ENCODE assay signal across 8 cellular contexts in genomic region chr1:112706505-112707216, GRCh38. TPM values are rescaled to one million over a fixed set of nuclear protein-coding genes. Genes with fewer than 3 reads are reported as not detected.
DNase-seq lines count a peak whose midpoint lies in the region; ATAC-seq and TF ChIP-seq lines count a peak whose summit lies in the region.

RHOC (minus strand) TSS chr1:112707127; CDS start chr1:112703799, 3,328 bp downstream.

- intact Hi-C loops in MCF 10A (cut with micrococcal nuclease), result loop anchor here (1.0 kb wide), 5 partner anchors 86 to 316 kb away; no protein-coding TSS in a partner anchor

- no peak for TF ChIP-seq CTCF in MCF 10A (IDR thresholded peaks at IDR 0.05; ENCODE audit: unreplicated experiment)

- ATAC-seq in HG03139 (IDR thresholded peaks at IDR 0.05; ENCODE audit: unreplicated experiment), result peak; percentile 53

- H3K27me3 ChIP-seq in iPS-20b (ENCODE audit: insufficient read depth, low read length), result peaks cover 60% of the 10 kb centered on the region
- no peaks in the 10 kb centered on the region for H3K27me3 ChIP-seq in skeletal muscle satellite cell (ENCODE audit: control insufficient read depth, insufficient read depth, low read length)

- peak within 1 kb of the TSS; percentile 91 for H3K4me2 ChIP-seq in skeletal muscle satellite cell (ENCODE audit: low read length)

- H3K9me3 ChIP-seq in iPS-20b (ENCODE audit: insufficient read depth, low read depth, low read length), result no peaks in the 10 kb centered on the region
- H3K9me3 ChIP-seq in skeletal muscle satellite cell (replicated peaks; ENCODE audit: low read length), result no peaks in the 10 kb centered on the region

- H3K9ac ChIP-seq in iPS-20b (ENCODE audit: low read depth, low read length) (peak within 1 kb of the TSS; percentile 53; the same call in 1 of the 2 replicates), skeletal muscle satellite cell (ENCODE audit: low read depth, low read length) (peak within 1 kb of the TSS; percentile 96)

- no peaks in the 10 kb centered on the region for H3K27me3 Mint-ChIP-seq in MCF 10A (ENCODE audit: insufficient read depth, unreplicated experiment)

- peaks cover 23% of the 10 kb centered on the region for H3K36me3 Mint-ChIP-seq in MCF 10A (ENCODE audit: insufficient read depth, unreplicated experiment)

- peaks cover 42% of the 10 kb centered on the region for H3K4me1 Mint-ChIP-seq in MCF 10A (ENCODE audit: insufficient read depth, unreplicated experiment)

- POLR2A ChIA-PET in MCF 10A (lab: Yijun Ruan, JAX), result interaction anchor here (0.6 to 6.4 kb wide), 8 partner anchors 20 to 316 kb away, joined by 3 to 44 read pairs (median 12); partner anchors contain the start of genes CAPZA1, CTTNBP2NL, MOV10 and ST7L

- H3K27ac ChIP-seq in iPS-20b (ENCODE audit: low read length), result no peak within 1 kb of the TSS

- peak within 1 kb of the TSS; percentile 78 for H3K4me3 Mint-ChIP-seq in MCF 10A (ENCODE audit: unreplicated experiment)

- no peaks in the 10 kb centered on the region for H3K9me3 Mint-ChIP-seq in MCF 10A (ENCODE audit: unreplicated experiment)

- no TSS peak for BruUV-seq in MCF 10A (replicated peaks; lab: Mats Ljungman, UMichigan)

- peak within 1 kb of the TSS; percentile 66 for H3K4me3 ChIP-seq in iPS-20b (ENCODE audit: low read length)
- peak within 1 kb of the TSS; percentile 93 for H3K4me3 ChIP-seq in skeletal muscle satellite cell (ENCODE audit: low read length)

- peak within 1 kb of the TSS; percentile 91 for H3K27ac Mint-ChIP-seq in MCF 10A (ENCODE audit: low read depth, unreplicated experiment)

- H3K4me1 ChIP-seq in iPS-20b (ENCODE audit: insufficient read depth, low read length) (peaks cover 25% of the 10 kb centered on the region), skeletal muscle satellite cell (ENCODE audit: control insufficient read depth, insufficient read depth, low read length) (peaks cover 35% of the 10 kb centered on the region)

- peaks cover 13% of the 10 kb centered on the region for H3K36me3 ChIP-seq in iPS-20b (ENCODE audit: insufficient read depth, low read depth, low read length)
- H3K36me3 ChIP-seq in skeletal muscle satellite cell (ENCODE audit: insufficient read depth, low read length), result peaks cover 27% of the 10 kb centered on the region

- CTCF ChIA-PET in MCF 10A (lab: Yijun Ruan, JAX), result interaction anchor here (0.7 to 3.9 kb wide), 5 partner anchors 84 to 315 kb away, joined by 3 to 48 read pairs (median 5); no protein-coding TSS in a partner anchor

- DNase-seq in DMS53 treated with DMSO at 0.1 percent for 48 hours (lab: John Stamatoyannopoulos, UW; ENCODE audit: unreplicated experiment) (peak; percentile 32), RKO (ENCODE audit: low spot score) (peak; percentile 71), MCF 10A (ENCODE audit: unreplicated experiment) (peak; percentile 30), COLO829 (ENCODE audit: low spot score) (no peak)

- TF ChIP-seq POLR2A in GM19099 (IDR thresholded peaks at IDR 0.05; ENCODE audit: extremely low read depth, insufficient read length, low read depth), result peak; percentile 59

RNA-seq across cellular contexts. Expression of gene RHOC, which starts in this region (rescaled TPM):
- 253 and 294 TPM in 2 replicates for total RNA-seq in MCF 10A (2022)
- total RNA-seq in skeletal muscle satellite cell (2012; rRNA removed), result 470 and 733 TPM in 2 replicates
